ENCODE assay signal across 33 cellular contexts in genomic region chr1:157920748-157921147, GRCh38.
"Had no signal": no experiment of that assay in that cellular context is flagged by ENCODE, and none has a peak within 500 bp of the region (broad histone marks: within the 10 kb centered on the region; RNA-seq: fewer than 3 reads in every experiment).

No MANE protein-coding gene starts in this region.

- DNase-seq: Karpas-422, Kasumi-1, MG63, MM.1S, NCI-H1048, NCI-H1092, NCI-H1092 treated with DMSO at 0.1 percent for 48 hours, NCI-H1105, NCI-H1105 treated with DMSO at 0.1 percent for 48 hours, NCI-H1417, NCI-H1417 treated with DMSO at 0.1 percent for 48 hours, NCI-H1436, NCI-H1436 treated with DMSO at 0.1 percent for 48 hours, NCI-H146, NCI-H1694, NCI-H1694 treated with DMSO at 0.1 percent for 48 hours, NCI-H187, NCI-H187 treated with DMSO at 0.1 percent for 48 hours, NCI-H1930, NCI-H2029, NCI-H2029 treated with DMSO at 0.1 percent for 48 hours, NCI-H2081, NCI-H2081 treated with DMSO at 0.1 percent for 48 hours, NCI-H2107, NCI-H2171, NCI-H2171 treated with DMSO at 0.1 percent for 48 hours, NCI-H2227 treated with DMSO at 0.1 percent for 48 hours, NCI-H226, NCI-H345, NCI-H446, NCI-H446 treated with DMSO at 0.1 percent for 48 hours, NCI-H510A, NCI-H510A treated with DMSO at 0.1 percent for 48 hours had no signal

- H3K36me3 ChIP-seq: MG63 had no signal

- H3K9me3 ChIP-seq: MG63 had no signal

- H3K4me3 ChIP-seq: MG63 had no signal
